ENCODE assay signal across 8 cellular contexts in the genomic region with DNA sequence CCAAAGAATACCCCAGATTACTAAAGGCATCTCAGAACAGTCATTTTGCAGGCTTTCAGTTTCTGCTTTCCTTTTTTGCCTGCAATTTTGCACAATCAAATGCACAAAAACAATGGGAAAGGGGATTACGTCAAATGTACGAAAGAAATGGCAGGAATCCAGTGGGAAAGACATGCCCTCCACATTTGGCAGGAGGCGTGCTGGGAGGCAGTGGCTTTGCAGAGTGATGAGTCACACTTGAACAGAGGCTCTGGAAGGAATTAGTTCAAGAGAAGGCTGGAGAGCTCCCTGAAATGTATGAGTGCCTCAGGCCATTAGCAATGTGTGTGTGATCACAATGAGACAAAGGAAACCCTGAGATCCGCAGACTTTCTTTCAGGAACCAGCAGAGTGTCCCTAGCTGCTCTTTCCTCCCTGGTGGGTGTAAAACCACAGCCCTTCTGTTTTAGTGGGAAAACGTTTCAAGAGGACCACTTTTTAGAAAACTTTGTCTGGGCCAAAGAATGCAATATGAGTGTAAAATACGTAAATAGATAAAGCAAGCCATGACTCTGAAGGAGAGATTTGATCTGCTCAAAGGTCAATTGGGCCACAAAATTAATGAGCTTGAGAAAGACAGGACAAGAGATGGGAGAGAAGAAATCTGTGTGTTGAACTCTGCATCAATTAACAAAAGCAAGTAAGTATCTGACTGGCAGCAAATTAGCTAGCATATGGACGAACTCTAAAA.
DNase-seq lines count a peak whose midpoint lies in the region; ATAC-seq and TF ChIP-seq lines count a peak whose summit lies in the region.

No MANE protein-coding gene starts in this region.

- H3K27me3 Mint-ChIP-seq in activated T-helper 1 cell treated with anti-CD3 and anti-CD28 coated beads, Interleukin-12 subunit alpha, Interleukin-12 subunit beta, Interleukin-2, Interleukin-4 antibody, amounts not matched to agents 30 ng/mL and 10 ng/mL and 1 ng/mL, durations not matched to agents 14 hours and 24 hours and 36 hours (ENCODE audit: insufficient read depth), result no peaks in the 10 kb centered on the region
- H3K27me3 Mint-ChIP-seq in activated T-cell treated with anti-CD3 and anti-CD28 coated beads, Interleukin-2, amount 50 U/mL, for 72 hours (ENCODE audit: low read depth), result no peaks in the 10 kb centered on the region

- no peak overlapping the region for H3K4me3 Mint-ChIP-seq in activated T-helper 1 cell treated with anti-CD3 and anti-CD28 coated beads, Interleukin-12 subunit alpha, Interleukin-12 subunit beta, Interleukin-2, Interleukin-4 antibody, amounts not matched to agents 30 ng/mL and 10 ng/mL and 1 ng/mL, durations not matched to agents 14 hours and 24 hours and 36 hours
- H3K4me3 Mint-ChIP-seq in activated T-cell treated with anti-CD3 and anti-CD28 coated beads, Interleukin-2, amount 50 U/mL, for 72 hours, result no peak overlapping the region

- H3K36me3 ChIP-seq in gastroesophageal sphincter, result no peaks in the 10 kb centered on the region
- H3K36me3 ChIP-seq in Karpas-422 (ENCODE audit: insufficient read depth, low read length), result no peaks in the 10 kb centered on the region

- H4K20me1 ChIP-seq in Karpas-422 (ENCODE audit: insufficient read depth, low read depth, low read length), result no peaks in the 10 kb centered on the region

- peak overlapping the region; percentile 11 to 21 for H3K4me3 ChIP-seq in gastroesophageal sphincter
- H3K4me3 ChIP-seq in Karpas-422 (ENCODE audit: low read length), result no peak overlapping the region

- no peaks in the 10 kb centered on the region for H3K79me2 ChIP-seq in Karpas-422 (ENCODE audit: low read length)

- intact Hi-C loops in activated T-helper 1 cell treated with anti-CD3 and anti-CD28 coated beads, Interleukin-12 subunit alpha, Interleukin-12 subunit beta, Interleukin-2, Interleukin-4 antibody, amounts not matched to agents 30 ng/mL and 10 ng/mL and 1 ng/mL, durations not matched to agents 14 hours and 24 hours and 36 hours (cut with micrococcal nuclease), result no loop called here

- 14 to 30% methylated on average over 3 to 7 of the region's 7 CpGs for whole genome bisulfite sequencing in gastroesophageal sphincter (ENCODE audit: low coverage in 1 of 2), 2 donors

- in situ Hi-C loops in ACHN (cut with HindIII; ENCODE audit: low pct_ligation_motif_present, low pct_unique_long_range_greater_than_20kb, low sequenced_read_pairs), result no loop called here
- in situ Hi-C loops in KBM-7 (cut with MboI; ENCODE audit: low pct_unique_long_range_greater_than_20kb, low sequenced_read_pairs), result no loop called here

- H3K36me3 Mint-ChIP-seq in activated T-helper 1 cell treated with anti-CD3 and anti-CD28 coated beads, Interleukin-12 subunit alpha, Interleukin-12 subunit beta, Interleukin-2, Interleukin-4 antibody, amounts not matched to agents 30 ng/mL and 10 ng/mL and 1 ng/mL, durations not matched to agents 14 hours and 24 hours and 36 hours (ENCODE audit: low read depth), result no peaks in the 10 kb centered on the region
- H3K36me3 Mint-ChIP-seq in activated T-cell treated with anti-CD3 and anti-CD28 coated beads, Interleukin-2, amount 50 U/mL, for 72 hours (ENCODE audit: insufficient read depth in 2 of 2), result peaks cover 0 to 2% of the 10 kb centered on the region in 2 donors

- H2AFZ ChIP-seq in Karpas-422 (ENCODE audit: low read length), result no peak overlapping the region

- H3K27me3 ChIP-seq in gastroesophageal sphincter, result no peaks in the 10 kb centered on the region
- H3K27me3 ChIP-seq in Karpas-422 (ENCODE audit: low read length), result no peaks in the 10 kb centered on the region

- TF ChIP-seq CTCF in gastroesophageal sphincter (IDR thresholded peaks at IDR 0.05), result no peak

- peaks cover 10% of the 10 kb centered on the region for H3K9me3 Mint-ChIP-seq in activated T-helper 1 cell treated with anti-CD3 and anti-CD28 coated beads, Interleukin-12 subunit alpha, Interleukin-12 subunit beta, Interleukin-2, Interleukin-4 antibody, amounts not matched to agents 30 ng/mL and 10 ng/mL and 1 ng/mL, durations not matched to agents 14 hours and 24 hours and 36 hours
- H3K9me3 Mint-ChIP-seq in activated T-cell treated with anti-CD3 and anti-CD28 coated beads, Interleukin-2, amount 50 U/mL, for 72 hours, result peaks cover 6 to 7% of the 10 kb centered on the region in 2 donors

- H3K4me1 ChIP-seq in gastroesophageal sphincter (peaks cover 0 to 41% (median 16%) of the 10 kb centered on the region in 3 donors), Karpas-422 (ENCODE audit: low read length) (no peaks in the 10 kb centered on the region)

- DNase-seq in ACHN, result peak; percentile 92
- peak; percentile 61 for DNase-seq in KBM-7
- peak; percentile 52 for DNase-seq in SW480 (ENCODE audit: low spot score)
- DNase-seq in nucleus accumbens (lab: John Stamatoyannopoulos, UW), result peak in 50 of 56 donors; percentile 2 to 87 (median 46)
- DNase-seq in Karpas-422, result no peak
- no peak for DNase-seq in activated T-helper 1 cell treated with anti-CD3 and anti-CD28 coated beads, Interleukin-12 subunit alpha, Interleukin-12 subunit beta, Interleukin-2, Interleukin-4 antibody, amounts not matched to agents 30 ng/mL and 10 ng/mL and 1 ng/mL, durations not matched to agents 14 hours and 24 hours and 36 hours (ENCODE audit: low spot score)
- no peak for DNase-seq in activated T-cell treated with anti-CD3 and anti-CD28 coated beads, Interleukin-2, amount 50 U/mL, for 72 hours

- TF ChIP-seq POLR2A in gastroesophageal sphincter (IDR thresholded peaks at IDR 0.05), result no peak

- H3K27ac ChIP-seq in gastroesophageal sphincter (peak overlapping the region; percentile 75 to 91 (median 82)), Karpas-422 (ENCODE audit: low read length) (no peak overlapping the region)

- H3K9me3 ChIP-seq in gastroesophageal sphincter (no peaks in the 10 kb centered on the region), Karpas-422 (ENCODE audit: low read length) (0 out of 2 replicates have a peak, but pooled peaks cover 3% of the 10 kb centered on the region)

- no peak overlapping the region for H3K27ac Mint-ChIP-seq in activated T-helper 1 cell treated with anti-CD3 and anti-CD28 coated beads, Interleukin-12 subunit alpha, Interleukin-12 subunit beta, Interleukin-2, Interleukin-4 antibody, amounts not matched to agents 30 ng/mL and 10 ng/mL and 1 ng/mL, durations not matched to agents 14 hours and 24 hours and 36 hours
- no peak overlapping the region for H3K27ac Mint-ChIP-seq in activated T-cell treated with anti-CD3 and anti-CD28 coated beads, Interleukin-2, amount 50 U/mL, for 72 hours

- ATAC-seq in gastroesophageal sphincter, result peak; percentile 97
- ATAC-seq in activated T-cell treated with anti-CD3 and anti-CD28 coated beads, Interleukin-2, amount 50 U/mL, for 72 hours (replicated peaks in 1 of 2), result no peak

- no peak overlapping the region for H3K4me2 ChIP-seq in Karpas-422 (ENCODE audit: low read depth, low read length, poor library complexity, severe bottlenecking)

- no peak for TF ChIP-seq EP300 in gastroesophageal sphincter (IDR thresholded peaks at IDR 0.05)

- no peaks in the 10 kb centered on the region for H3K4me1 Mint-ChIP-seq in activated T-helper 1 cell treated with anti-CD3 and anti-CD28 coated beads, Interleukin-12 subunit alpha, Interleukin-12 subunit beta, Interleukin-2, Interleukin-4 antibody, amounts not matched to agents 30 ng/mL and 10 ng/mL and 1 ng/mL, durations not matched to agents 14 hours and 24 hours and 36 hours (ENCODE audit: low read depth)
- no peaks in the 10 kb centered on the region for H3K4me1 Mint-ChIP-seq in activated T-cell treated with anti-CD3 and anti-CD28 coated beads, Interleukin-2, amount 50 U/mL, for 72 hours (ENCODE audit: low read depth)

- H3K9me2 ChIP-seq in Karpas-422 (replicated peaks; ENCODE audit: insufficient read depth, low read length), result no peaks in the 10 kb centered on the region

- H3K9ac ChIP-seq in Karpas-422 (ENCODE audit: low read length), result no peak overlapping the region

Comparison
In these comparisons a context has a peak if more than half of its experiments do, and no peak if none do; other contexts are left out.
1. DNase-seq: peak in ACHN (single experiment), KBM-7 (single experiment), SW480 (single experiment) and nucleus accumbens (50 of 56); none in Karpas-422 (single experiment), activated T-helper 1 cell treated with anti-CD3 and anti-CD28 coated beads, Interleukin-12 subunit alpha, Interleukin-12 subunit beta, Interleukin-2, Interleukin-4 antibody, amounts not matched to agents 30 ng/mL and 10 ng/mL and 1 ng/mL, durations not matched to agents 14 hours and 24 hours and 36 hours (single experiment) and activated T-cell treated with anti-CD3 and anti-CD28 coated beads, Interleukin-2, amount 50 U/mL, for 72 hours (0 of 2).